8 cellular contexts compared by ENCODE assay signal in the genomic region with DNA sequence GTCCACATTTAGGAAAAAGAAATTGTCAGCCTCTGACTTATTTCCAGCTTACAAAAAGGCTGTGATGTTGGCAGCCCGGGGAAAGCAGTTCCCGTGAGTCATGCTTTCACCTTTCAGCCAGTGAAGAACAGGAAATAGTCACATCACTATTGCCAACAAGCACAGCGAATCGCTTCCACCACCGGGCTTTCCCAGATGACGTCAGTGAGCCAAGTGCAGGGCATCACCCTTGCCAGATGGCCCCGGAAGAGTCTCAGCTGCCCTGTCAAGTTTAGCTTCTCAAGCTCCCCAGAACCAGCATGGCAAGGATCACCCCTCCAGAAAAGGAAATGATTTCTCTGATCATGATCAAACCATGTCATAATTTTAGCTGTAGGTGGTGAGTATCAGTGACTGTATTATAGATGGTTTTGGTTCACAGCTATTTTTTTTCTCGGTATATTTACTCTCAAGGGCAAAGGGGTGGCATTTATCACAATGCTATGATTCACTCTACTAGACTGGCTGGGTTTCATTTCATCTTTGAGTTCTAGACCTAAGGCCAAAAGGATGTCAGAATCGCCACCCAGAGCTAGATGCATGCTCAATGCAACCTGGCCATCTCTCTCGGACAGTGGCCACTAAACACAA. TPM values are rescaled to one million over a fixed set of nuclear protein-coding genes. Genes with fewer than 3 reads are reported as not detected.
DNase-seq lines count a peak whose midpoint lies in the region; FAIRE-seq and TF ChIP-seq lines count a peak whose summit lies in the region.

No MANE protein-coding gene starts in this region.

- H3F3A ChIP-seq in GM23248 (ENCODE audit: insufficient read depth) = peaks cover 26% of the 10 kb centered on the region

- FAIRE-seq in D721Med (lab: Jason Lieb, UNC) = no peak

- peak overlapping the region; percentile 63 for H3K27ac ChIP-seq in GM23248

- H3K79me2 ChIP-seq in GM23248 (ENCODE audit: insufficient read depth) = no peaks in the 10 kb centered on the region

- no peaks in the 10 kb centered on the region for H3K36me3 ChIP-seq in GM23248 (ENCODE audit: low read depth)

- no peaks in the 10 kb centered on the region for H3K9me2 ChIP-seq in GM23248 (ENCODE audit: insufficient read depth)

- no peaks in the 10 kb centered on the region for H3K27me3 ChIP-seq in GM23248 (replicated peaks; ENCODE audit: insufficient read depth)

- peak overlapping the region; percentile 77 for H3K4me2 ChIP-seq in GM23248 (ENCODE audit: unreplicated experiment)

- H4K20me1 ChIP-seq in GM23248 (ENCODE audit: insufficient read depth) = no peaks in the 10 kb centered on the region

- peaks cover 24% of the 10 kb centered on the region for H3K4me1 ChIP-seq in GM23248 (ENCODE audit: insufficient read depth)

- H2AFZ ChIP-seq in GM23248 = no peak overlapping the region

- WGBS in GM23248 (ENCODE audit: low coverage in 1 of 2, low lambda C conversion rate in 2 of 2, missing lambda C conversion rate in 2 of 2), 2 experiments = 24% methylated on average over 10 of the region's 10 CpGs

- DNase-seq in G401 (ENCODE audit: low spot score) (peak; percentile 84), GM23248 (peak; percentile 99), LNCaP clone FGC (ENCODE audit: low read depth) (peak; percentile 67), T-helper 1 cell (peak; percentile 80 to 96 (median 86)), amygdala (lab: John Stamatoyannopoulos, UW) (peak in 44 of 56 donors; percentile 2 to 81 (median 48)), hepatic stellate cell (ENCODE audit: low spot score) (peak; percentile 56), smooth muscle cell of the brain vasculature (ENCODE audit: low read depth, low spot score) (peak; percentile 90), D721Med (ENCODE audit: insufficient read length, low spot score) (no peak)

- in situ Hi-C loops in G401 (cut with HindIII; ENCODE audit: low sequenced_read_pairs) (no loop called here), GM23248 (cut with MboI) (no loop called here)

- TF ChIP-seq CTCF in LNCaP clone FGC (IDR thresholded peaks at IDR 0.05; ENCODE audit: control insufficient read depth, extremely low read depth, insufficient read depth) = no peak
- TF ChIP-seq CTCF in D721Med (IDR thresholded peaks at IDR 0.05; ENCODE audit: insufficient read depth, missing control alignments) = no peak

- H3K9me3 ChIP-seq in GM23248 (ENCODE audit: low read depth) = no peaks in the 10 kb centered on the region

- 0 out of 2 replicates have a peak overlapping the region, but pooled peaks have one; percentile 12 for H3K4me3 ChIP-seq in GM23248
- no peak overlapping the region for H3K4me3 ChIP-seq in LNCaP clone FGC (ENCODE audit: low read depth, low read length)

- H3K9ac ChIP-seq in GM23248 = peak overlapping the region; percentile 34

RNA-seq across cellular contexts. Expression of gene B3GNT5, which starts 32.9 kb away (rescaled TPM):
- not detected in 2 replicates for total RNA-seq in G401 (2014; rRNA removed; shearing (Covaris generic))
- total RNA-seq in GM23248 (2014; rRNA removed; shearing (Covaris generic)) = 1.3 and 2.7 TPM in 2 replicates
- polyA plus RNA-seq in GM23248 (2016; fragmentation: Nextera tagmentation; extraction: Ambion mirVana) = 1.8 TPM in 2 replicates
